Comparison of ENCODE assay signal across 8 cellular contexts in genomic region chr4:153522800-153523089, GRCh38. TPM values are rescaled to one million over a fixed set of nuclear protein-coding genes. Genes with fewer than 3 reads are reported as not detected.
DNase-seq lines count a peak whose midpoint lies in the region; ATAC-seq and TF ChIP-seq lines count a peak whose summit lies in the region.

No MANE protein-coding gene starts in this region.

- peak; percentile 49 for ATAC-seq in GM21825 (IDR thresholded peaks at IDR 0.05; ENCODE audit: unreplicated experiment)

- peak overlapping the region; percentile 58 for H3K56ac ChIP-seq in mesendoderm (ENCODE audit: low read length)

- H3K9me3 ChIP-seq in SK-N-MC (ENCODE audit: low read depth, low read length): no peaks in the 10 kb centered on the region

- H3K36me3 ChIP-seq in SK-N-MC (ENCODE audit: insufficient read depth, low read length) (no peaks in the 10 kb centered on the region; the same call in 1 of the 2 replicates), mesendoderm (ENCODE audit: control insufficient read depth, insufficient read depth, low read length) (no peaks in the 10 kb centered on the region)

- DNase-seq in GM12865 (ENCODE audit: low read depth) (peak; percentile 83), SK-N-MC (ENCODE audit: low read depth, low spot score) (no peak), mesendoderm (no peak), amniotic stem cell (lab: John Stamatoyannopoulos, UW) (no peak), Ammon's horn (ENCODE audit: low spot score) (no peak), SHP77 treated with DMSO at 0.1 percent for 48 hours (lab: John Stamatoyannopoulos, UW) (no peak), midbrain (lab: John Stamatoyannopoulos, UW) (no peak)

- H2BK5ac ChIP-seq in mesendoderm (ENCODE audit: low read length): no peak overlapping the region

- peak overlapping the region; percentile 75; the same call in 1 of the 2 replicates for H3K27ac ChIP-seq in SK-N-MC
- no peak overlapping the region for H3K27ac ChIP-seq in mesendoderm (ENCODE audit: low read depth, low read length)

- no peak overlapping the region for H3K9ac ChIP-seq in SK-N-MC (ENCODE audit: insufficient read length)
- no peak overlapping the region for H3K9ac ChIP-seq in mesendoderm (ENCODE audit: low read length)

- H3K18ac ChIP-seq in mesendoderm (ENCODE audit: low read length): no peak overlapping the region

- H3K4me2 ChIP-seq in mesendoderm (ENCODE audit: low read length): no peak overlapping the region

- no peak overlapping the region for H2BK120ac ChIP-seq in mesendoderm (ENCODE audit: low read depth, low read length)

- H3K27me3 ChIP-seq in mesendoderm (ENCODE audit: insufficient read depth, low read length, poor library complexity): no peaks in the 10 kb centered on the region

- H3K79me1 ChIP-seq in mesendoderm (ENCODE audit: low read length): peaks cover 19% of the 10 kb centered on the region

- no peak overlapping the region for H3K4ac ChIP-seq in mesendoderm (ENCODE audit: low read depth, low read length)

- peak overlapping the region; percentile 67 for H2AK5ac ChIP-seq in mesendoderm (ENCODE audit: low read length)

- H3K79me2 ChIP-seq in mesendoderm (ENCODE audit: control insufficient read depth, insufficient read depth, low read length): peaks cover 4% of the 10 kb centered on the region

- peak overlapping the region; percentile 52 for H3K4me3 ChIP-seq in GM12865 (ENCODE audit: low read depth, low read length)
- 0 out of 2 replicates have a peak overlapping the region, but pooled peaks have one; percentile 17 for H3K4me3 ChIP-seq in SK-N-MC
- no peak overlapping the region for H3K4me3 ChIP-seq in mesendoderm (ENCODE audit: low read length)

- TF ChIP-seq CTCF in GM12865 (IDR thresholded peaks at IDR 0.05; ENCODE audit: insufficient read depth, low read depth, low read length, missing control alignments): no peak

- H4K5ac ChIP-seq in mesendoderm (ENCODE audit: low read length): no peak overlapping the region

- peaks cover 14% of the 10 kb centered on the region for H3K4me1 ChIP-seq in mesendoderm (ENCODE audit: control insufficient read depth, low read depth, low read length)

- no peak overlapping the region for H4K8ac ChIP-seq in mesendoderm (ENCODE audit: low read depth, low read length)

- no peak overlapping the region for H3K23ac ChIP-seq in mesendoderm (ENCODE audit: low read length)

- WGBS in mesendoderm (ENCODE audit: extremely low coverage, insufficient coverage, low lambda C conversion rate): no CpG with 5 or more reads among the region's 1 CpG

- H2BK15ac ChIP-seq in mesendoderm (replicated peaks; ENCODE audit: low read depth): no peak overlapping the region

RNA-seq across cellular contexts. Expression of gene TMEM131L, which starts 56.6 kb away (rescaled TPM):
- 16.9 TPM for polyA plus RNA-seq in mesendoderm (2013, experiment 1 of 2)
- polyA plus RNA-seq in mesendoderm (2013, experiment 2 of 2): 17.2 TPM
